ENCODE assay signal across 10 cellular contexts in genomic region chr19:49912965-49913685, GRCh38. TPM values are rescaled to one million over a fixed set of nuclear protein-coding genes. Genes with fewer than 3 reads are reported as not detected.
DNase-seq lines count a peak whose midpoint lies in the region; ATAC-seq and TF ChIP-seq lines count a peak whose summit lies in the region.
"Had no signal": no experiment of that assay in that cellular context is flagged by ENCODE, and none has a peak within 500 bp of the region (broad histone marks: within the 10 kb centered on the region; RNA-seq: fewer than 3 reads in every experiment).

No MANE protein-coding gene starts in this region.

- H3K9me3 ChIP-seq in DOHH2 (ENCODE audit: control insufficient read depth, insufficient read depth, low read length) = no peaks in the 10 kb centered on the region
- H3K9me3 ChIP-seq: mucosa of descending colon had no signal

- H3K9me3 Mint-ChIP-seq in chondrocyte (ENCODE audit: low read depth) = peaks cover 4% of the 10 kb centered on the region
- no peaks in the 10 kb centered on the region for H3K9me3 Mint-ChIP-seq in naive thymus-derived CD8-positive, alpha-beta T cell

- H3K79me2 ChIP-seq in DOHH2 (ENCODE audit: control insufficient read depth, low read length) = peaks cover 92% of the 10 kb centered on the region

- no peak overlapping the region for H3K4me3 Mint-ChIP-seq in chondrocyte (ENCODE audit: unreplicated experiment)
- H3K4me3 Mint-ChIP-seq in naive thymus-derived CD8-positive, alpha-beta T cell = no peak overlapping the region

- H3K4me2 ChIP-seq in DOHH2 (ENCODE audit: low read length) = no peak overlapping the region

- peak overlapping the region; percentile 41 for H3K27ac Mint-ChIP-seq in chondrocyte (ENCODE audit: unreplicated experiment)
- peak overlapping the region in 3 of 10 donors; percentile 25 to 77 (median 34) for H3K27ac Mint-ChIP-seq in naive thymus-derived CD8-positive, alpha-beta T cell

- peaks cover 56% of the 10 kb centered on the region for H3K4me1 ChIP-seq in DOHH2 (ENCODE audit: control insufficient read depth, low read length)

- no peak overlapping the region for H3K4me3 ChIP-seq in DOHH2 (ENCODE audit: low read length)
- no peak overlapping the region for H3K4me3 ChIP-seq in H7 (ENCODE audit: insufficient read depth, low read depth, low read length)
- H3K4me3 ChIP-seq: mucosa of descending colon had no signal

- H3K9me2 ChIP-seq in DOHH2 (replicated peaks; ENCODE audit: control insufficient read depth, low read length) = no peaks in the 10 kb centered on the region

- H3K36me3 Mint-ChIP-seq in chondrocyte (ENCODE audit: low read depth) = peaks cover 18% of the 10 kb centered on the region
- peaks cover 4 to 56% (median 5%) of the 10 kb centered on the region in 3 donors for H3K36me3 Mint-ChIP-seq in naive thymus-derived CD8-positive, alpha-beta T cell

- TF ChIP-seq CTCF in DOHH2 (IDR thresholded peaks at IDR 0.05; ENCODE audit: low read depth, low read length, poor library complexity, severe bottlenecking) (peak; percentile 56), chondrocyte (IDR thresholded peaks at IDR 0.05) (no peak), omental fat pad (IDR thresholded peaks at IDR 0.05) (no peak)

- H3K36me3 ChIP-seq in DOHH2 (ENCODE audit: control insufficient read depth, low read length) (peaks cover 92% of the 10 kb centered on the region), H7 (replicated peaks; ENCODE audit: control insufficient read depth, insufficient read depth, low read length) (peaks cover 29% of the 10 kb centered on the region)

- DNase-seq in H7 = peak; percentile 84
- no peak for DNase-seq in chondrocyte (ENCODE audit: low spot score)
- DNase-seq in omental fat pad (ENCODE audit: low spot score) = no peak
- DNase-seq in NCI-H1436 (lab: John Stamatoyannopoulos, UW) = no peak
- DNase-seq in naive thymus-derived CD8-positive, alpha-beta T cell = no peak
- DNase-seq: erythroblast, mucosa of descending colon had no signal

- H3K27ac ChIP-seq in DOHH2 (ENCODE audit: low read depth, low read length) = no peak overlapping the region

- peak; percentile 6 for ATAC-seq in omental fat pad (ENCODE audit: low FRiP score)
- ATAC-seq in HG02981 (IDR thresholded peaks at IDR 0.05; ENCODE audit: unreplicated experiment) = no peak
- ATAC-seq in naive thymus-derived CD8-positive, alpha-beta T cell = no peak
- no peak for ATAC-seq in HG03045 (IDR thresholded peaks at IDR 0.05; ENCODE audit: unreplicated experiment)
- ATAC-seq: mucosa of descending colon had no signal

- H3K4me1 Mint-ChIP-seq in chondrocyte (ENCODE audit: low read depth) = peaks cover 11% of the 10 kb centered on the region
- peaks cover 13 to 39% (median 27%) of the 10 kb centered on the region in 4 donors for H3K4me1 Mint-ChIP-seq in naive thymus-derived CD8-positive, alpha-beta T cell

- H3F3A ChIP-seq in DOHH2 (ENCODE audit: control insufficient read depth, insufficient read depth) = 0 out of 2 replicates have a peak, but pooled peaks cover 2% of the 10 kb centered on the region

- H3K27me3 ChIP-seq in DOHH2 (ENCODE audit: control insufficient read depth, low read length) (no peaks in the 10 kb centered on the region), H7 (ENCODE audit: control insufficient read depth, insufficient read depth, low read length) (no peaks in the 10 kb centered on the region)

- H3K27me3 Mint-ChIP-seq in chondrocyte (ENCODE audit: low read depth) = no peaks in the 10 kb centered on the region
- H3K27me3 Mint-ChIP-seq in naive thymus-derived CD8-positive, alpha-beta T cell = no peaks in the 10 kb centered on the region

- POLR2A ChIA-PET in naive thymus-derived CD8-positive, alpha-beta T cell (lab: Charles Lee) = no interaction called here

- H4K20me1 ChIP-seq in DOHH2 (ENCODE audit: control insufficient read depth, insufficient read depth, low read depth, low read length) = peaks cover 26% of the 10 kb centered on the region; the same call in 1 of the 2 replicates

RNA-seq across cellular contexts. Expression of gene ATF5, which starts 15.9 kb away (rescaled TPM):
- 10.7 and 15.0 TPM in 2 replicates for total RNA-seq in H7 (2014; rRNA removed; shearing (Covaris generic))
- 16.7 to 53.4 TPM (median 53.3 TPM) in 3 replicates for total RNA-seq in chondrocyte
- 10 to 100 TPM; 10.2 to 17.7 (median 15.7) TPM for total RNA-seq in omental fat pad
- 1 to 10 TPM; 8.4 to 9.2 TPM for total RNA-seq in naive thymus-derived CD8-positive, alpha-beta T cell
- under 1 TPM; 0.71 to 0.97 (median 0.84) TPM for polyA plus RNA-seq in naive thymus-derived CD8-positive, alpha-beta T cell

RNA-seq across cellular contexts. Expression of gene NUP62, which starts 16.2 kb away (rescaled TPM):
- 104 and 109 TPM in 2 replicates for total RNA-seq in H7 (2014; rRNA removed; shearing (Covaris generic))
- 41.0 to 50.5 TPM (median 44.7 TPM) in 3 replicates for total RNA-seq in chondrocyte
- 10 to 100 TPM; 24.9 to 45.5 (median 30.6) TPM for total RNA-seq in omental fat pad
- total RNA-seq in naive thymus-derived CD8-positive, alpha-beta T cell = 10 to 100 TPM; 53.9 to 61.4 TPM
- 10 to 100 TPM; 38.5 to 54.5 (median 49.1) TPM for polyA plus RNA-seq in naive thymus-derived CD8-positive, alpha-beta T cell

RNA-seq across cellular contexts. Expression of gene IL4I1, which starts 16.4 kb away (rescaled TPM):
- total RNA-seq in H7 (2014; rRNA removed; shearing (Covaris generic)) = 0.59 and 0.73 TPM in 2 replicates
- 0.17 TPM in 1 of 3 replicates, not detected in the others for total RNA-seq in chondrocyte
- 1 to 10 TPM in 2 of 4 donors, under 1 TPM in 1, not detected in 1; 0.56 to 5.5 (median 1.5) TPM for total RNA-seq in omental fat pad
- total RNA-seq in naive thymus-derived CD8-positive, alpha-beta T cell = 1 to 10 TPM in 1 of 2 experiments, under 1 TPM in 1; 0.85 to 1.1 TPM
- under 1 TPM; 0.24 to 0.26 (median 0.25) TPM for polyA plus RNA-seq in naive thymus-derived CD8-positive, alpha-beta T cell

RNA-seq across cellular contexts. Expression of gene TBC1D17, which starts 35.6 kb away (rescaled TPM):
- total RNA-seq in H7 (2014; rRNA removed; shearing (Covaris generic)) = 10.2 and 12.6 TPM in 2 replicates
- total RNA-seq in chondrocyte (36.3 to 45.3 TPM (median 44.8 TPM) in 3 replicates), omental fat pad (10 to 100 TPM; 15.6 to 24.9 (median 22.3) TPM)
- total RNA-seq in naive thymus-derived CD8-positive, alpha-beta T cell = 10 to 100 TPM; 92.7 to 94.0 TPM
- 10 to 100 TPM in 2 of 3 donors, 1 to 10 TPM in 1; 8.1 to 17.7 (median 11.3) TPM for polyA plus RNA-seq in naive thymus-derived CD8-positive, alpha-beta T cell

RNA-seq across cellular contexts. Expression of gene AKT1S1, which starts 36.0 kb away (rescaled TPM):
- total RNA-seq in H7 (2014; rRNA removed; shearing (Covaris generic)) = 7.2 and 12.9 TPM in 2 replicates
- total RNA-seq in chondrocyte (52.0 to 70.5 TPM (median 55.8 TPM) in 3 replicates), omental fat pad (10 to 100 TPM; 12.2 to 18.3 (median 14.7) TPM)
- 10 to 100 TPM; 28.4 to 30.4 TPM for total RNA-seq in naive thymus-derived CD8-positive, alpha-beta T cell
- 1 to 10 TPM; 2.6 to 4.5 (median 3.9) TPM for polyA plus RNA-seq in naive thymus-derived CD8-positive, alpha-beta T cell
